In genomic region chr4:128863314-128864075, GRCh38 we compare ENCODE assay signal across 8 cellular contexts. TPM values are rescaled to one million over a fixed set of nuclear protein-coding genes. Genes with fewer than 3 reads are reported as not detected.
DNase-seq lines count a peak whose midpoint lies in the region; FAIRE-seq and TF ChIP-seq lines count a peak whose summit lies in the region.

No MANE protein-coding gene starts in this region.

- peak; percentile 68 for TF ChIP-seq CTCF in parathyroid adenoma (IDR thresholded peaks at IDR 0.05)

- CTCF ChIA-PET in activated naive CD4-positive, alpha-beta T cell treated with anti-CD3 and anti-CD28 coated beads, Interleukin-2, amount 10 ng/mL, durations not matched to agents 7 days and 5 days (lab: Charles Lee): interaction anchor here (0.7 to 2.9 kb wide), 10 partner anchors 9 to 409 kb away, joined by 3 to 16 read pairs (median 5); no protein-coding TSS in a partner anchor

- H3K27me3 ChIP-seq in parathyroid adenoma (ENCODE audit: control insufficient read depth, insufficient read depth, low read length): no peaks in the 10 kb centered on the region

- H3K27ac Mint-ChIP-seq in activated naive CD4-positive, alpha-beta T cell treated with anti-CD3 and anti-CD28 coated beads, Interleukin-2, amount 10 ng/mL, durations not matched to agents 7 days and 5 days: no peak overlapping the region

- H3K27ac ChIP-seq in parathyroid adenoma: no peak overlapping the region

- in situ Hi-C loops in KBM-7 (cut with MboI; ENCODE audit: low pct_unique_long_range_greater_than_20kb, low sequenced_read_pairs): no loop called here
- in situ Hi-C loops in SK-MEL-5 (cut with HindIII; ENCODE audit: low pct_unique_long_range_greater_than_20kb, low sequenced_read_pairs): no loop called here

- no peaks in the 10 kb centered on the region for H3K36me3 ChIP-seq in parathyroid adenoma (ENCODE audit: control insufficient read depth, insufficient read depth, low read length)

- H3K4me3 Mint-ChIP-seq in activated naive CD4-positive, alpha-beta T cell treated with anti-CD3 and anti-CD28 coated beads, Interleukin-2, amount 10 ng/mL, durations not matched to agents 7 days and 5 days: no peak overlapping the region

- no peaks in the 10 kb centered on the region for H3K79me2 ChIP-seq in parathyroid adenoma

- DNase-seq in DMS 273 (lab: John Stamatoyannopoulos, UW; ENCODE audit: unreplicated experiment) (peak; percentile 78), DMS 273 treated with DMSO at 0.1 percent for 48 hours (lab: John Stamatoyannopoulos, UW) (no peak), KBM-7 (peak; percentile 58), SK-MEL-5 (ENCODE audit: low read depth, low spot score) (peak; percentile 78), glomerular endothelial cell (ENCODE audit: extremely low read depth, low read depth, low spot score) (peak; percentile 62), urothelium cell line (ENCODE audit: low spot score) (peak; percentile 71)
- peak; percentile 74 for DNase-seq in activated naive CD4-positive, alpha-beta T cell treated with anti-CD3 and anti-CD28 coated beads, Interleukin-2, amount 10 ng/mL, durations not matched to agents 7 days and 5 days

- H2AFZ ChIP-seq in parathyroid adenoma: no peak overlapping the region

- H3K9me3 Mint-ChIP-seq in activated naive CD4-positive, alpha-beta T cell treated with anti-CD3 and anti-CD28 coated beads, Interleukin-2, amount 10 ng/mL, durations not matched to agents 7 days and 5 days: no peaks in the 10 kb centered on the region

- no peaks in the 10 kb centered on the region for H3K4me1 ChIP-seq in parathyroid adenoma

- FAIRE-seq in urothelium cell line (lab: Jason Lieb, UNC): no peak

- peaks cover 72% of the 10 kb centered on the region for H3K36me3 Mint-ChIP-seq in activated naive CD4-positive, alpha-beta T cell treated with anti-CD3 and anti-CD28 coated beads, Interleukin-2, amount 10 ng/mL, durations not matched to agents 7 days and 5 days

- no peak overlapping the region for H3K4me2 ChIP-seq in parathyroid adenoma (ENCODE audit: low read length)

- H3K9me3 ChIP-seq in parathyroid adenoma (ENCODE audit: control insufficient read depth, low read length): no peaks in the 10 kb centered on the region

- no peaks in the 10 kb centered on the region for H3K27me3 Mint-ChIP-seq in activated naive CD4-positive, alpha-beta T cell treated with anti-CD3 and anti-CD28 coated beads, Interleukin-2, amount 10 ng/mL, durations not matched to agents 7 days and 5 days

- no peak overlapping the region for H3K4me3 ChIP-seq in parathyroid adenoma (ENCODE audit: low read depth, low read length)

- peaks cover 47% of the 10 kb centered on the region for H3K4me1 Mint-ChIP-seq in activated naive CD4-positive, alpha-beta T cell treated with anti-CD3 and anti-CD28 coated beads, Interleukin-2, amount 10 ng/mL, durations not matched to agents 7 days and 5 days

- no peak overlapping the region for H3K9ac ChIP-seq in parathyroid adenoma

RNA-seq across cellular contexts. Expression of gene JADE1, which starts 54.0 kb away (rescaled TPM):
- total RNA-seq in SK-MEL-5 (2014; rRNA removed; shearing (Covaris generic)): 6.7 and 7.4 TPM in 2 replicates
- 6.5 and 9.5 TPM in 2 replicates for polyA plus RNA-seq in SK-MEL-5 (2015; cell fraction: cytosol; rRNA removed)
- polyA plus RNA-seq in SK-MEL-5 (2015; cell fraction: nucleus; rRNA removed): 13.9 and 21.7 TPM in 2 replicates
- total RNA-seq in glomerular endothelial cell: 11.7 and 13.1 TPM in 2 replicates
